8 cellular contexts compared by ENCODE assay signal in genomic region chr22:21000987-21001600, GRCh38. TPM values are rescaled to one million over a fixed set of nuclear protein-coding genes. Genes with fewer than 3 reads are reported as not detected.
DNase-seq lines count a peak whose midpoint lies in the region; ATAC-seq, FAIRE-seq and TF ChIP-seq lines count a peak whose summit lies in the region.

No MANE protein-coding gene starts in this region.

- H3K27me3 ChIP-seq in iPS-15b (ENCODE audit: control insufficient read depth, insufficient read depth, low read length) (no peaks in the 10 kb centered on the region), stomach smooth muscle (ENCODE audit: control insufficient read depth in 1 of 2, insufficient read depth in 2 of 2, low read length in 2 of 2) (no peaks in the 10 kb centered on the region)

- no peak for TF ChIP-seq CTCF in CD14-positive monocyte (IDR thresholded peaks at IDR 0.05)
- no peak for TF ChIP-seq CTCF in GM10266 (IDR thresholded peaks at IDR 0.05; ENCODE audit: control insufficient read depth, insufficient read depth, low read depth, missing control alignments)

- H3K4me3 ChIP-seq in iPS-15b (ENCODE audit: low read depth, low read length) (peak overlapping the region; percentile 85), stomach smooth muscle (ENCODE audit: low read length in 2 of 2) (peak overlapping the region; percentile 65 to 90)

- CTCF ChIA-PET in HEK293T (lab: Yijun Ruan, JAX) = no interaction called here

- ATAC-seq in activated T-helper 17 cell treated with anti-CD3 and anti-CD28 coated beads, Interleukin-2, amount 50 U/mL, for 72 hours (replicated peaks) = no peak

- peak overlapping the region; percentile 96 for H3K27ac ChIP-seq in stomach smooth muscle (ENCODE audit: low read length)

- H3K36me3 ChIP-seq in iPS-15b (ENCODE audit: control insufficient read depth, insufficient read depth, low read length) (peaks cover 13% of the 10 kb centered on the region), stomach smooth muscle (ENCODE audit: control insufficient read depth in 2 of 2, insufficient read depth in 2 of 2, low read length in 2 of 2) (peaks cover 6 to 16% of the 10 kb centered on the region in 2 donors)

- no peak for DNase-seq in CD14-positive monocyte (ENCODE audit: low spot score)
- no peak for DNase-seq in HEK293T (ENCODE audit: extremely low spot score)
- DNase-seq in cortex of kidney (lab: John Stamatoyannopoulos, UW) = no peak
- DNase-seq in H54 (ENCODE audit: insufficient read length, low spot score) = no peak
- no peak for DNase-seq in GM10266 (ENCODE audit: extremely low spot score)

- no peak for TF ChIP-seq POLR2A in H54 (IDR thresholded peaks at IDR 0.05; ENCODE audit: low read depth, low read length)

- H3K9ac ChIP-seq in iPS-15b (ENCODE audit: low read depth, low read length) (peak overlapping the region; percentile 83), stomach smooth muscle (ENCODE audit: low read length in 2 of 2) (peak overlapping the region; percentile 85 to 95)

- FAIRE-seq in H54 (lab: Jason Lieb, UNC) = no peak

- H3K36me3 Mint-ChIP-seq in CD14-positive monocyte = peaks cover 16 to 32% of the 10 kb centered on the region in 2 donors
- H3K36me3 Mint-ChIP-seq in activated T-helper 17 cell treated with anti-CD3 and anti-CD28 coated beads, Interleukin-2, amount 50 U/mL, for 72 hours (ENCODE audit: low read depth) = peaks cover 54% of the 10 kb centered on the region

- peaks cover 0 to 5% (median 1%) of the 10 kb centered on the region in 3 donors for H3K27me3 Mint-ChIP-seq in CD14-positive monocyte (ENCODE audit: low read depth in 3 of 3)
- no peaks in the 10 kb centered on the region for H3K27me3 Mint-ChIP-seq in activated T-helper 17 cell treated with anti-CD3 and anti-CD28 coated beads, Interleukin-2, amount 50 U/mL, for 72 hours

- peak overlapping the region; percentile 84 to 94 for H3K4me3 Mint-ChIP-seq in CD14-positive monocyte
- peak overlapping the region; percentile 98 for H3K4me3 Mint-ChIP-seq in activated T-helper 17 cell treated with anti-CD3 and anti-CD28 coated beads, Interleukin-2, amount 50 U/mL, for 72 hours

- H3K4me1 Mint-ChIP-seq in CD14-positive monocyte = peaks cover 26% of the 10 kb centered on the region
- no peaks in the 10 kb centered on the region for H3K4me1 Mint-ChIP-seq in activated T-helper 17 cell treated with anti-CD3 and anti-CD28 coated beads, Interleukin-2, amount 50 U/mL, for 72 hours

- POLR2A ChIA-PET in HEK293T (lab: Yijun Ruan, JAX) = interaction anchor here (0.7 to 8.9 kb wide), 6 partner anchors 10 to 103 kb away, joined by 3 to 121 read pairs (median 16); partner anchors contain the start of genes LZTR1 and P2RX6

- H3K27ac Mint-ChIP-seq in CD14-positive monocyte = peak overlapping the region; percentile 95 to 99 (median 98)
- H3K27ac Mint-ChIP-seq in activated T-helper 17 cell treated with anti-CD3 and anti-CD28 coated beads, Interleukin-2, amount 50 U/mL, for 72 hours = peak overlapping the region; percentile 98

- H3K9me3 Mint-ChIP-seq in CD14-positive monocyte = peaks cover 0 to 1% (median 0%) of the 10 kb centered on the region in 7 donors
- H3K9me3 Mint-ChIP-seq in activated T-helper 17 cell treated with anti-CD3 and anti-CD28 coated beads, Interleukin-2, amount 50 U/mL, for 72 hours = no peaks in the 10 kb centered on the region

- intact Hi-C loops in CD14-positive monocyte (cut with micrococcal nuclease) = loop anchor here in 1 of 2 donors (5.0 kb wide), 2 partner anchors 84 to 144 kb away; partner anchors contain the start of genes CRKL, PI4KA and SNAP29

- H3K4me1 ChIP-seq in iPS-15b (ENCODE audit: control insufficient read depth, insufficient read depth, low read length) (peaks cover 3% of the 10 kb centered on the region), stomach smooth muscle (ENCODE audit: control insufficient read depth, insufficient read depth, low read length) (peaks cover 36% of the 10 kb centered on the region)

- H3K9me3 ChIP-seq in iPS-15b (ENCODE audit: control insufficient read depth, insufficient read depth, low read length) = no peaks in the 10 kb centered on the region
- no peaks in the 10 kb centered on the region for H3K9me3 ChIP-seq in stomach smooth muscle (ENCODE audit: control insufficient read depth in 2 of 2, low read length in 2 of 2)

TF ChIP-seq in HEK293T, 16 proteins besides CTCF, POLR2A, EP300 and RAD21:
- no peak for TF ChIP-seq FOXA1 (IDR thresholded peaks at IDR 0.05)
- TF ChIP-seq HDGF (IDR thresholded peaks at IDR 0.05; ENCODE audit: borderline replicate concordance) = 0 out of 2 replicates have a peak, but pooled peaks have one; percentile 21
TF ChIP-seq in HEK293T: peak in this region for 1.

RNA-seq across cellular contexts. Expression of gene THAP7, which starts 0.8 kb away (rescaled TPM):
- 10 to 100 TPM; 18.4 to 22.9 TPM for polyA plus RNA-seq in CD14-positive monocyte
- 10 to 100 TPM; 19.6 to 27.1 TPM for total RNA-seq in activated T-helper 17 cell treated with anti-CD3 and anti-CD28 coated beads, Interleukin-2, amount 50 U/mL, for 72 hours

RNA-seq across cellular contexts. Expression of gene P2RX6, which starts 13.9 kb away (rescaled TPM):
- not detected for polyA plus RNA-seq in CD14-positive monocyte
- total RNA-seq in activated T-helper 17 cell treated with anti-CD3 and anti-CD28 coated beads, Interleukin-2, amount 50 U/mL, for 72 hours = under 1 TPM in 1 of 2 donors, not detected in 1; 0.28 TPM

RNA-seq across cellular contexts. Expression of gene LZTR1, which starts 19.0 kb away (rescaled TPM):
- 10 to 100 TPM in 1 of 2 donors, 1 to 10 TPM in 1; 7.1 to 11.5 TPM for polyA plus RNA-seq in CD14-positive monocyte
- total RNA-seq in activated T-helper 17 cell treated with anti-CD3 and anti-CD28 coated beads, Interleukin-2, amount 50 U/mL, for 72 hours = 10 to 100 TPM; 40.0 to 68.7 TPM

RNA-seq across cellular contexts. Expression of gene SLC7A4, which starts 31.3 kb away (rescaled TPM):
- polyA plus RNA-seq in CD14-positive monocyte = not detected
- not detected for total RNA-seq in activated T-helper 17 cell treated with anti-CD3 and anti-CD28 coated beads, Interleukin-2, amount 50 U/mL, for 72 hours

RNA-seq across cellular contexts. Expression of gene AIFM3, which starts 34.0 kb away (rescaled TPM):
- 1 to 10 TPM; 2.1 to 2.3 TPM for polyA plus RNA-seq in CD14-positive monocyte
- total RNA-seq in activated T-helper 17 cell treated with anti-CD3 and anti-CD28 coated beads, Interleukin-2, amount 50 U/mL, for 72 hours = not detected
